In the genomic region with DNA sequence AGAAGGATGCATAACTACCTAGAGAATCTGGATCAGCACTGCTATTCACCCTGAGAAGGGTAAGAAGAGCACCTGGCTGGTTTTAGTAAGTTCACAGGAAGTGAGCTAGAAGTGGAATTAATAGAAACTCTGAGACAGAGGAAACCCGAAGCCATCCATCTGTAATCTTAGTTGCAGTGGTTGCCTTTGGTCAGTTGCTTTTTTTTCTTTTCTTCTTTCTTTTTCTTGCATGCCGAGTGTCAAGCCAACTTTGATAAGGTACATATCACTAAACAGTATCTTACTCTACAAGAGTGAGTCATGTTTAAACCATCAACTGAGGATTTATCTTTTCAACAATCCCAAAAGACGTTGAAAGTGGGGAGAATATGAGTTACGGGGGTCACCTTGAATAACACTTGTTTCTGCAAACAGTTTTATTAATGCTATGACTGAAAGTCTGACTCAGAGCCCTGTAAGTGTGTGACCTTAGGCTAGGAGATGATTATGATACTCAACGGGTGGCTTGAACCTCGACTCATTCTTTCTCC, we compare ENCODE assay signal across 8 cellular contexts. TPM values are rescaled to one million over a fixed set of nuclear protein-coding genes. Genes with fewer than 3 reads are reported as not detected.
A peak's percentile ranks its signal among the peaks of the same experiment; 100 is the strongest.
DNase-seq lines count a peak whose midpoint lies in the region; ATAC-seq, FAIRE-seq and TF ChIP-seq lines count a peak whose summit lies in the region.

No MANE protein-coding gene starts in this region.

- no peak for TF ChIP-seq POLR2A in GM12891 (IDR thresholded peaks at IDR 0.05; ENCODE audit: low read depth, low read length)

- H3K4me1 ChIP-seq in foreskin keratinocyte = peaks cover 15% of the 10 kb centered on the region

- FAIRE-seq in GM12891 (lab: Jason Lieb, UNC) = peak; percentile 68
- FAIRE-seq in HTR-8/SVneo (lab: Jason Lieb, UNC) = no peak

- DNase-seq in GM12891 (ENCODE audit: insufficient read length, low spot score) (no peak), HTR-8/SVneo (ENCODE audit: insufficient read length, low spot score) (peak; percentile 26), foreskin keratinocyte (peak in 1 of 2 donors; percentile 40), nucleus accumbens (lab: John Stamatoyannopoulos, UW) (no peak), COLO668 (lab: John Stamatoyannopoulos, UW; ENCODE audit: unreplicated experiment) (no peak), DMS79 (lab: John Stamatoyannopoulos, UW) (no peak)
- no peak for DNase-seq in activated naive CD4-positive, alpha-beta T cell (lab: John Stamatoyannopoulos, UW)

- no peaks in the 10 kb centered on the region for H3K27me3 ChIP-seq in foreskin keratinocyte

- peak; percentile 83 for ATAC-seq in GM21528 (IDR thresholded peaks at IDR 0.05; ENCODE audit: low FRiP score, unreplicated experiment)
- ATAC-seq in foreskin keratinocyte = peak; percentile 81

- peak overlapping the region; percentile 7 for H3K27ac ChIP-seq in foreskin keratinocyte

- no peak for TF ChIP-seq CTCF in foreskin keratinocyte (conservative IDR thresholded peaks at IDR 0.05)

TF ChIP-seq in GM12891, 5 proteins besides CTCF, POLR2A, EP300 and RAD21:
- TF ChIP-seq POU2F2 (IDR thresholded peaks at IDR 0.05; ENCODE audit: low read depth, low read length) (no peak), SPI1 (IDR thresholded peaks at IDR 0.05; ENCODE audit: low read depth, low read length) (peak; percentile 53)

RNA-seq across cellular contexts. Expression of a gene that starts 26.7 kb away (rescaled TPM):
- polyA plus RNA-seq in GM12891 (2012; ENCODE audit: low read depth, missing spikeins) = 68.2 TPM
- total RNA-seq in foreskin keratinocyte = 149 and 164 TPM in 2 replicates
- 153 and 156 TPM in 2 replicates for polyA plus RNA-seq in foreskin keratinocyte
